In the genomic region with DNA sequence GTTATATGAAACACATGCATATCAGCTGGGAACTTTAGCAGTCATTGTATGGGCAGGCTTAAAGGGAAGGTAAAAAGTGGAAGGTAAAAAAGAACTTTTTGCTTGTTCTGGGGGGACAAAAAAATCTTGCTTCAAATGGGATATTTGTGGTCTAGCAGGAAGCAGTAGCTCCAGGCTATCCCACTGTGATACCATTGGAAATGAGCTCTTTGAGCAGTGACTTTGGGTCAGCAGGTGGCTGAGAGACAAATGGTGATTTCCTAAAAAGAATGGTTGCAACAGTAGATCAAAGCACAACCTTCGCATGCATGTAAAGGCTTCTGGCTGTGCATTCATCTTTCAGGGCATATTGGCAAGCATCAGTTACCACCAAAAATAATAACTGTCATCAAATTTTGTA, we compare ENCODE assay signal across 1 cellular context.
TF ChIP-seq lines count a peak whose summit lies in the region.

No MANE protein-coding gene starts in this region.

TF ChIP-seq in GM23338, 12 proteins besides CTCF, POLR2A, EP300 and RAD21 (continued from another document):
- TF ChIP-seq, protein P1, sequence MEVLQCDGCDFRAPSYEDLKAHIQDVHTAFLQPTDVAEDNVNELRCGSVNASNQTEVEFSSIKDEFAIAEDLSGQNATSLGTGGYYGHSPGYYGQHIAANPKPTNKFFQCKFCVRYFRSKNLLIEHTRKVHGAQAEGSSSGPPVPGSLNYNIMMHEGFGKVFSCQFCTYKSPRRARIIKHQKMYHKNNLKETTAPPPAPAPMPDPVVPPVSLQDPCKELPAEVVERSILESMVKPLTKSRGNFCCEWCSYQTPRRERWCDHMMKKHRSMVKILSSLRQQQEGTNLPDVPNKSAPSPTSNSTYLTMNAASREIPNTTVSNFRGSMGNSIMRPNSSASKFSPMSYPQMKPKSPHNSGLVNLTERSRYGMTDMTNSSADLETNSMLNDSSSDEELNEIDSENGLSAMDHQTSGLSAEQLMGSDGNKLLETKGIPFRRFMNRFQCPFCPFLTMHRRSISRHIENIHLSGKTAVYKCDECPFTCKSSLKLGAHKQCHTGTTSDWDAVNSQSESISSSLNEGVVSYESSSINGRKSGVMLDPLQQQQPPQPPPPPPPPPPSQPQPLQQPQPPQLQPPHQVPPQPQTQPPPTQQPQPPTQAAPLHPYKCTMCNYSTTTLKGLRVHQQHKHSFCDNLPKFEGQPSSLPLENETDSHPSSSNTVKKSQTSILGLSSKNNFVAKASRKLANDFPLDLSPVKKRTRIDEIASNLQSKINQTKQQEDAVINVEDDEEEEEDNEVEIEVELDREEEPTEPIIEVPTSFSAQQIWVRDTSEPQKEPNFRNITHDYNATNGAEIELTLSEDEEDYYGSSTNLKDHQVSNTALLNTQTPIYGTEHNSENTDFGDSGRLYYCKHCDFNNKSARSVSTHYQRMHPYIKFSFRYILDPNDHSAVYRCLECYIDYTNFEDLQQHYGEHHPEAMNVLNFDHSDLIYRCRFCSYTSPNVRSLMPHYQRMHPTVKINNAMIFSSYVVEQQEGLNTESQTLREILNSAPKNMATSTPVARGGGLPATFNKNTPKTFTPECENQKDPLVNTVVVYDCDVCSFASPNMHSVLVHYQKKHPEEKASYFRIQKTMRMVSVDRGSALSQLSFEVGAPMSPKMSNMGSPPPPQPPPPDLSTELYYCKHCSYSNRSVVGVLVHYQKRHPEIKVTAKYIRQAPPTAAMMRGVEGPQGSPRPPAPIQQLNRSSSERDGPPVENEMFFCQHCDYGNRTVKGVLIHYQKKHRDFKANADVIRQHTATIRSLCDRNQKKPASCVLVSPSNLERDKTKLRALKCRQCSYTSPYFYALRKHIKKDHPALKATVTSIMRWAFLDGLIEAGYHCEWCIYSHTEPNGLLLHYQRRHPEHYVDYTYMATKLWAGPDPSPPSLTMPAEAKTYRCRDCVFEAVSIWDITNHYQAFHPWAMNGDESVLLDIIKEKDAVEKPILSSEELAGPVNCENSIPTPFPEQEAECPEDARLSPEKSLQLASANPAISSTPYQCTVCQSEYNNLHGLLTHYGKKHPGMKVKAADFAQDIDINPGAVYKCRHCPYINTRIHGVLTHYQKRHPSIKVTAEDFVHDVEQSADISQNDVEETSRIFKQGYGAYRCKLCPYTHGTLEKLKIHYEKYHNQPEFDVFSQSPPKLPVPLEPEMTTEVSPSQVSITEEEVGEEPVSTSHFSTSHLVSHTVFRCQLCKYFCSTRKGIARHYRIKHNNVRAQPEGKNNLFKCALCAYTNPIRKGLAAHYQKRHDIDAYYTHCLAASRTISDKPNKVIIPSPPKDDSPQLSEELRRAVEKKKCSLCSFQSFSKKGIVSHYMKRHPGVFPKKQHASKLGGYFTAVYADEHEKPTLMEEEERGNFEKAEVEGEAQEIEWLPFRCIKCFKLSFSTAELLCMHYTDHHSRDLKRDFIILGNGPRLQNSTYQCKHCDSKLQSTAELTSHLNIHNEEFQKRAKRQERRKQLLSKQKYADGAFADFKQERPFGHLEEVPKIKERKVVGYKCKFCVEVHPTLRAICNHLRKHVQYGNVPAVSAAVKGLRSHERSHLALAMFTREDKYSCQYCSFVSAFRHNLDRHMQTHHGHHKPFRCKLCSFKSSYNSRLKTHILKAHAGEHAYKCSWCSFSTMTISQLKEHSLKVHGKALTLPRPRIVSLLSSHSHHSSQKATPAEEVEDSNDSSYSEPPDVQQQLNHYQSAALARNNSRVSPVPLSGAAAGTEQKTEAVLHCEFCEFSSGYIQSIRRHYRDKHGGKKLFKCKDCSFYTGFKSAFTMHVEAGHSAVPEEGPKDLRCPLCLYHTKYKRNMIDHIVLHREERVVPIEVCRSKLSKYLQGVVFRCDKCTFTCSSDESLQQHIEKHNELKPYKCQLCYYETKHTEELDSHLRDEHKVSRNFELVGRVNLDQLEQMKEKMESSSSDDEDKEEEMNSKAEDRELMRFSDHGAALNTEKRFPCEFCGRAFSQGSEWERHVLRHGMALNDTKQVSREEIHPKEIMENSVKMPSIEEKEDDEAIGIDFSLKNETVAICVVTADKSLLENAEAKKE (CRISPR knock-in tag; IDR thresholded peaks at IDR 0.05) = no peak
